1 cellular context compared by ENCODE assay signal in the genomic region with DNA sequence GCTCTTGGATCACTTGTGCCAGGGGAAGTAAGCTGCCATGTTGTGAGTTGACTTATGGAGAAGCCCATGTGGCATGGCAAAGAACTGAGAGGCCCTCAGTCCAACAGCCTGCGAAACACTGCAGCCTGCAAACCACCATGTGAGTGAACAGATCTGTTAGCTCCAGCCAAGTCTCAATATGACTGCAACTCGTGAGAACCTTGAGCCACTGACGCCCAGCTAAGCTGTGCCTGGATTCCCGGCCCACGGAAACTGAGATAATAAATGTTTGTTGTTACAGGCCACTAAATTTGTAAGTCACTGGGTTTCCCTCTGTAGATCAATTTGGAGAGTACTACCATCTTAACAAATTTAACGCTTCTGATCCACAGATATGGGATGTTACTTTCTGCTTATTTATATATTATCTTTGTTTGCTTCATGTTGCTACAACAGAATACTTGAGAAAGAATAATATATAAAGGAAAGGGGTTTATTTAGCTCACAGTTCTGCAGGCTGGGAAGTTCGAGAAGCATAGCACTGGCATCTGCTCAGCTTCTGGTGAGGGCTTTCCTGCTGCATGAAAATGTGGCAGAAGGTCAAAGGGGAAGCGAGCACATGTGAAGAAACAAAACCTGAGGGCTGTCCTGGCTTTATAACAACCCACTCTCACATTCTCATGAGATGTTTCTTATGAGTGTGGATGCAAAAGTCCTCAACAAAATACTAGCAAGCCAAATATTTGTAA.
TF ChIP-seq lines count a peak whose summit lies in the region.

No MANE protein-coding gene starts in this region.

TF ChIP-seq in K562, 482 proteins besides CTCF, POLR2A, EP300 and RAD21 (continued from another document):
- TF ChIP-seq, protein P1, sequence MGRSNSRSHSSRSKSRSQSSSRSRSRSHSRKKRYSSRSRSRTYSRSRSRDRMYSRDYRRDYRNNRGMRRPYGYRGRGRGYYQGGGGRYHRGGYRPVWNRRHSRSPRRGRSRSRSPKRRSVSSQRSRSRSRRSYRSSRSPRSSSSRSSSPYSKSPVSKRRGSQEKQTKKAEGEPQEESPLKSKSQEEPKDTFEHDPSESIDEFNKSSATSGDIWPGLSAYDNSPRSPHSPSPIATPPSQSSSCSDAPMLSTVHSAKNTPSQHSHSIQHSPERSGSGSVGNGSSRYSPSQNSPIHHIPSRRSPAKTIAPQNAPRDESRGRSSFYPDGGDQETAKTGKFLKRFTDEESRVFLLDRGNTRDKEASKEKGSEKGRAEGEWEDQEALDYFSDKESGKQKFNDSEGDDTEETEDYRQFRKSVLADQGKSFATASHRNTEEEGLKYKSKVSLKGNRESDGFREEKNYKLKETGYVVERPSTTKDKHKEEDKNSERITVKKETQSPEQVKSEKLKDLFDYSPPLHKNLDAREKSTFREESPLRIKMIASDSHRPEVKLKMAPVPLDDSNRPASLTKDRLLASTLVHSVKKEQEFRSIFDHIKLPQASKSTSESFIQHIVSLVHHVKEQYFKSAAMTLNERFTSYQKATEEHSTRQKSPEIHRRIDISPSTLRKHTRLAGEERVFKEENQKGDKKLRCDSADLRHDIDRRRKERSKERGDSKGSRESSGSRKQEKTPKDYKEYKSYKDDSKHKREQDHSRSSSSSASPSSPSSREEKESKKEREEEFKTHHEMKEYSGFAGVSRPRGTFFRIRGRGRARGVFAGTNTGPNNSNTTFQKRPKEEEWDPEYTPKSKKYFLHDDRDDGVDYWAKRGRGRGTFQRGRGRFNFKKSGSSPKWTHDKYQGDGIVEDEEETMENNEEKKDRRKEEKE (IDR thresholded peaks at IDR 0.05; ENCODE audit: borderline replicate concordance in 1 of 2, control insufficient read depth in 1 of 2, low read depth in 2 of 2, low read length in 1 of 2): no peak
- no peak for TF ChIP-seq SIN3B (IDR thresholded peaks at IDR 0.05; ENCODE audit: low read depth)
- no peak for TF ChIP-seq BDP1 (IDR thresholded peaks at IDR 0.05; ENCODE audit: insufficient read depth, insufficient read length)
- TF ChIP-seq, protein P2, sequence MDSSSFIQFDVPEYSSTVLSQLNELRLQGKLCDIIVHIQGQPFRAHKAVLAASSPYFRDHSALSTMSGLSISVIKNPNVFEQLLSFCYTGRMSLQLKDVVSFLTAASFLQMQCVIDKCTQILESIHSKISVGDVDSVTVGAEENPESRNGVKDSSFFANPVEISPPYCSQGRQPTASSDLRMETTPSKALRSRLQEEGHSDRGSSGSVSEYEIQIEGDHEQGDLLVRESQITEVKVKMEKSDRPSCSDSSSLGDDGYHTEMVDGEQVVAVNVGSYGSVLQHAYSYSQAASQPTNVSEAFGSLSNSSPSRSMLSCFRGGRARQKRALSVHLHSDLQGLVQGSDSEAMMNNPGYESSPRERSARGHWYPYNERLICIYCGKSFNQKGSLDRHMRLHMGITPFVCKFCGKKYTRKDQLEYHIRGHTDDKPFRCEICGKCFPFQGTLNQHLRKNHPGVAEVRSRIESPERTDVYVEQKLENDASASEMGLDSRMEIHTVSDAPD (CRISPR knock-in tag; IDR thresholded peaks at IDR 0.05): no peak
- TF ChIP-seq, protein P3, sequence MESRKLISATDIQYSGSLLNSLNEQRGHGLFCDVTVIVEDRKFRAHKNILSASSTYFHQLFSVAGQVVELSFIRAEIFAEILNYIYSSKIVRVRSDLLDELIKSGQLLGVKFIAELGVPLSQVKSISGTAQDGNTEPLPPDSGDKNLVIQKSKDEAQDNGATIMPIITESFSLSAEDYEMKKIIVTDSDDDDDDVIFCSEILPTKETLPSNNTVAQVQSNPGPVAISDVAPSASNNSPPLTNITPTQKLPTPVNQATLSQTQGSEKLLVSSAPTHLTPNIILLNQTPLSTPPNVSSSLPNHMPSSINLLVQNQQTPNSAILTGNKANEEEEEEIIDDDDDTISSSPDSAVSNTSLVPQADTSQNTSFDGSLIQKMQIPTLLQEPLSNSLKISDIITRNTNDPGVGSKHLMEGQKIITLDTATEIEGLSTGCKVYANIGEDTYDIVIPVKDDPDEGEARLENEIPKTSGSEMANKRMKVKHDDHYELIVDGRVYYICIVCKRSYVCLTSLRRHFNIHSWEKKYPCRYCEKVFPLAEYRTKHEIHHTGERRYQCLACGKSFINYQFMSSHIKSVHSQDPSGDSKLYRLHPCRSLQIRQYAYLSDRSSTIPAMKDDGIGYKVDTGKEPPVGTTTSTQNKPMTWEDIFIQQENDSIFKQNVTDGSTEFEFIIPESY (CRISPR knock-in tag; IDR thresholded peaks at IDR 0.05): no peak
- no peak for TF ChIP-seq TSC22D4 (tag; IDR thresholded peaks at IDR 0.05)
- no peak for TF ChIP-seq CSDE1 (IDR thresholded peaks at IDR 0.05)
- no peak for TF ChIP-seq CHD1 (IDR thresholded peaks at IDR 0.05; ENCODE audit: low read length)
- TF ChIP-seq STAG1 (CRISPR knock-in tag; IDR thresholded peaks at IDR 0.05; ENCODE audit: borderline replicate concordance): no peak
- TF ChIP-seq TCF7L2 (IDR thresholded peaks at IDR 0.05; ENCODE audit: low read depth, low read length): no peak
- TF ChIP-seq JUN (IDR thresholded peaks at IDR 0.05; ENCODE audit: borderline replicate concordance, low read depth, low read length): no peak
- TF ChIP-seq JUN (CRISPR knock-in tag; IDR thresholded peaks at IDR 0.05; ENCODE audit: borderline replicate concordance): no peak
- TF ChIP-seq RUNX1 (IDR thresholded peaks at IDR 0.05; ENCODE audit: low read depth): no peak
- TF ChIP-seq E2F6 (IDR thresholded peaks at IDR 0.05; ENCODE audit: borderline replicate concordance in 1 of 2, extremely low read depth in 1 of 2, insufficient read depth in 1 of 2, insufficient read length in 1 of 2, low read depth in 1 of 2, low read length in 1 of 2, poor library complexity in 1 of 2, severe bottlenecking in 1 of 2): no peak
- no peak for TF ChIP-seq NKRF (IDR thresholded peaks at IDR 0.05; ENCODE audit: borderline replicate concordance)
- TF ChIP-seq RBM15 (IDR thresholded peaks at IDR 0.05; ENCODE audit: insufficient read depth, low read length): no peak
- no peak for TF ChIP-seq PYGO2 (tag; IDR thresholded peaks at IDR 0.05)
TF ChIP-seq in K562: peak in this region for 0.
